Comparison of ENCODE assay signal across 13 cellular contexts in genomic region chr3:23776352-23776891, GRCh38. TPM values are rescaled to one million over a fixed set of nuclear protein-coding genes. Genes with fewer than 3 reads are reported as not detected.
A peak's percentile ranks its signal among the peaks of the same experiment; 100 is the strongest.
DNase-seq lines count a peak whose midpoint lies in the region; ATAC-seq, FAIRE-seq and TF ChIP-seq lines count a peak whose summit lies in the region.
"Had no signal": no experiment of that assay in that cellular context is flagged by ENCODE, and none has a peak within 500 bp of the region (broad histone marks: within the 10 kb centered on the region; RNA-seq: fewer than 3 reads in every experiment).

No MANE protein-coding gene starts in this region.

- H3K36me3 Mint-ChIP-seq in nephron (ENCODE audit: low read depth) = no peaks in the 10 kb centered on the region

- no peak overlapping the region for H3K4me3 Mint-ChIP-seq in nephron
- H3K4me3 Mint-ChIP-seq: B cell had no signal

- no peaks in the 10 kb centered on the region for H3K79me2 ChIP-seq in HepG2 (ENCODE audit: insufficient read depth, low read length)

- no peaks in the 10 kb centered on the region for H3K9me3 ChIP-seq in HepG2 (ENCODE audit: low read length)
- no peaks in the 10 kb centered on the region for H3K9me3 ChIP-seq in right lobe of liver
- peaks cover 0 to 4% (median 0%) of the 10 kb centered on the region in 4 donors for H3K9me3 ChIP-seq in esophagus muscularis mucosa

- H3K27ac ChIP-seq in HepG2 (ENCODE audit: extremely low read length, insufficient read depth, low read length) = no peak overlapping the region
- H3K27ac ChIP-seq in right lobe of liver = no peak overlapping the region
- peak overlapping the region in 3 of 4 donors; percentile 40 to 66 (median 60) for H3K27ac ChIP-seq in esophagus muscularis mucosa (replicated peaks in 1 of 4)

- H2AFZ ChIP-seq in HepG2 (ENCODE audit: low read length) = no peak overlapping the region

- in situ Hi-C loops in HepG2 (cut with HindIII; ENCODE audit: extremely low pct_ligation_motif_present, low pct_unique_long_range_greater_than_20kb) (no loop called here), GM13977 (cut with MboI; ENCODE audit: low pct_unique_long_range_greater_than_20kb, low sequenced_read_pairs, unreplicated experiment) (no loop called here)

- H3K4me3 ChIP-seq in HepG2 (replicated peaks in 1 of 3; ENCODE audit: insufficient read depth in 1 of 3, low read depth in 2 of 3, low read length in 3 of 3) (no peak overlapping the region), right lobe of liver (no peak overlapping the region), esophagus muscularis mucosa (no peak overlapping the region)

- intact Hi-C loops in HepG2 (cut with micrococcal nuclease; ENCODE audit: unreplicated experiment) (no loop called here), right lobe of liver (cut with DNase I) (no loop called here), esophagus muscularis mucosa (cut with DNase I) (no loop called here)

- peak overlapping the region; percentile 41 to 74 (median 63) for H3K27ac Mint-ChIP-seq in nephron
- H3K27ac Mint-ChIP-seq: B cell had no signal

- no peaks in the 10 kb centered on the region for H3K36me3 ChIP-seq in HepG2 (replicated peaks in 1 of 2; ENCODE audit: control insufficient read depth in 1 of 2, insufficient read depth in 2 of 2, low read length in 2 of 2)
- H3K36me3 ChIP-seq in right lobe of liver = no peaks in the 10 kb centered on the region
- no peaks in the 10 kb centered on the region for H3K36me3 ChIP-seq in esophagus muscularis mucosa

- ATAC-seq in HepG2 (peak; percentile 46; the same call in 2 of the 3 replicates), right lobe of liver (no peak)
- ATAC-seq: HCT116 had no signal

- no peaks in the 10 kb centered on the region for H4K20me1 ChIP-seq in HepG2 (ENCODE audit: insufficient read depth, low read length)

- POLR2A ChIA-PET in HepG2 (lab: Yijun Ruan, JAX) = no interaction called here

- TF ChIP-seq POLR2A in HepG2 (IDR thresholded peaks at IDR 0.05; ENCODE audit: insufficient read depth in 1 of 2, low read depth in 2 of 2, low read length in 2 of 2) (no peak), right lobe of liver (IDR thresholded peaks at IDR 0.05) (no peak), esophagus muscularis mucosa (IDR thresholded peaks at IDR 0.05; ENCODE audit: low read depth) (no peak)

- no peak for TF ChIP-seq RAD21 in HepG2 (CRISPR knock-in tag; IDR thresholded peaks at IDR 0.05)

- CTCF ChIA-PET in HepG2 (lab: Yijun Ruan, JAX; ENCODE audit: low intra/inter-chr PET ratio, low total read pairs) = no interaction called here

- DNase-seq in HepG2 (ENCODE audit: low spot score) = no peak
- no peak for DNase-seq in right lobe of liver
- DNase-seq in esophagus muscularis mucosa (ENCODE audit: extremely low spot score) = no peak
- no peak for DNase-seq in glomerular visceral epithelial cell (ENCODE audit: extremely low spot score)
- no peak for DNase-seq in DMS53 treated with DMSO at 0.1 percent for 48 hours (lab: John Stamatoyannopoulos, UW; ENCODE audit: unreplicated experiment)
- DNase-seq in GM13977 (ENCODE audit: low spot score) = no peak
- DNase-seq in activated CD4-positive, alpha-beta T cell treated with anti-CD3 and anti-CD28 coated beads for 1 hour = no peak
- DNase-seq: amniotic stem cell, NCI-H774 had no signal

- H3K4me2 ChIP-seq in HepG2 (ENCODE audit: low read depth, low read length) = no peak overlapping the region

- H3K4me1 Mint-ChIP-seq in nephron = peaks cover 20% of the 10 kb centered on the region

- H3K27me3 ChIP-seq in HepG2 (ENCODE audit: control insufficient read depth in 1 of 2, insufficient read depth in 2 of 2, low read length in 2 of 2) (peaks cover 0 to 18% of the 10 kb centered on the region in 2 experiments; a peak in 1 of 5 replicates), right lobe of liver (no peaks in the 10 kb centered on the region), esophagus muscularis mucosa (no peaks in the 10 kb centered on the region)

- no peaks in the 10 kb centered on the region for H3K9me3 Mint-ChIP-seq in nephron

- TF ChIP-seq CTCF in HepG2 (CRISPR knock-in tag; IDR thresholded peaks at IDR 0.05) (no peak), right lobe of liver (IDR thresholded peaks at IDR 0.05) (no peak), esophagus muscularis mucosa (IDR thresholded peaks at IDR 0.05) (no peak), nephron (IDR thresholded peaks at IDR 0.05; ENCODE audit: unreplicated experiment in 3 of 3) (no peak), GM13977 (IDR thresholded peaks at IDR 0.05; ENCODE audit: extremely low read depth, insufficient read depth, missing control alignments) (no peak)

- 4% methylated on average over 6 of the region's 6 CpGs for WGBS in HepG2 (ENCODE audit: low lambda C conversion rate)
- 51% methylated on average over 4 of the region's 6 CpGs for WGBS in right lobe of liver (ENCODE audit: insufficient coverage, low coverage, low lambda C conversion rate, missing lambda C conversion rate)
- WGBS in esophagus muscularis mucosa = 46% methylated on average over 6 of the region's 6 CpGs

- FAIRE-seq in HepG2 (lab: Jason Lieb, UNC) = no peak
- FAIRE-seq: keratinocyte had no signal

- TF ChIP-seq EP300 in HepG2 (IDR thresholded peaks at IDR 0.05; ENCODE audit: low read depth in 2 of 2, low read length in 2 of 2) (no peak), HepG2 (CRISPR knock-in tag; IDR thresholded peaks at IDR 0.05; ENCODE audit: borderline replicate concordance) (no peak), esophagus muscularis mucosa (IDR thresholded peaks at IDR 0.05) (no peak)

- no TSS peak for BruUV-seq in HepG2 (replicated peaks; lab: Mats Ljungman, UMichigan)

- H3K9ac ChIP-seq in HepG2 (ENCODE audit: insufficient read depth, low read depth, low read length) = no peak overlapping the region

- no peaks in the 10 kb centered on the region for H3K27me3 Mint-ChIP-seq in nephron (ENCODE audit: low read depth)
- H3K27me3 Mint-ChIP-seq: B cell had no signal

- no peaks in the 10 kb centered on the region for H3K4me1 ChIP-seq in HepG2 (ENCODE audit: insufficient read depth, low read length)
- H3K4me1 ChIP-seq in right lobe of liver = no peaks in the 10 kb centered on the region
- H3K4me1 ChIP-seq in esophagus muscularis mucosa = peaks cover 3 to 6% (median 6%) of the 10 kb centered on the region in 4 donors

TF ChIP-seq in HepG2, 621 proteins besides CTCF, POLR2A, EP300 and RAD21:
- TF ChIP-seq ZNF577 (CRISPR knock-in tag; IDR thresholded peaks at IDR 0.05; ENCODE audit: borderline replicate concordance, low read depth) = no peak
- TF ChIP-seq ZFP90 (CRISPR knock-in tag; IDR thresholded peaks at IDR 0.05; ENCODE audit: borderline replicate concordance) = no peak
- TF ChIP-seq ELK4 (CRISPR knock-in tag; IDR thresholded peaks at IDR 0.05; ENCODE audit: borderline replicate concordance) = no peak
- no peak for TF ChIP-seq ZNF766 (CRISPR knock-in tag; IDR thresholded peaks at IDR 0.05; ENCODE audit: borderline replicate concordance)
- no peak for TF ChIP-seq ZNF75D (CRISPR knock-in tag; IDR thresholded peaks at IDR 0.05; ENCODE audit: borderline replicate concordance)
- TF ChIP-seq NR2C2 (CRISPR knock-in tag; IDR thresholded peaks at IDR 0.05; ENCODE audit: borderline replicate concordance) = no peak
- no peak for TF ChIP-seq ZNF746 (CRISPR knock-in tag; IDR thresholded peaks at IDR 0.05)
- no peak for TF ChIP-seq GATA4 (IDR thresholded peaks at IDR 0.05; ENCODE audit: borderline replicate concordance, low read depth)
- no peak for TF ChIP-seq ZNF83 (CRISPR knock-in tag; IDR thresholded peaks at IDR 0.05; ENCODE audit: borderline replicate concordance)

RNA-seq across cellular contexts. Expression of gene UBE2E1, which starts 29.3 kb away (rescaled TPM):
- total RNA-seq in HepG2 (2016; rRNA removed; fragmentation: Illumina TruSeq; extraction: Trizol) = 61.8 and 82.6 TPM in 2 replicates
- 27.8 and 29.8 TPM in 2 replicates for total RNA-seq in HepG2 (2016; cell fraction: cytosol; rRNA removed; fragmentation: Illumina TruSeq; extraction: Trizol; ENCODE audit: low read depth)
- total RNA-seq in HepG2 (2016; cell fraction: insoluble cytoplasmic fraction; rRNA removed; fragmentation: Illumina TruSeq; extraction: Trizol) = 56.6 and 91.5 TPM in 2 replicates
- 51.7 and 51.8 TPM in 2 replicates for total RNA-seq in HepG2 (2016; cell fraction: membrane; rRNA removed; fragmentation: Illumina TruSeq; extraction: Trizol)
- total RNA-seq in HepG2 (2016; cell fraction: nucleus; rRNA removed; fragmentation: Illumina TruSeq; extraction: Trizol) = 40.2 and 43.9 TPM in 2 replicates
- 55.4 and 56.2 TPM in 2 replicates for polyA plus RNA-seq in HepG2 (2011; rRNA removed)
- polyA plus RNA-seq in HepG2 (2011; cell fraction: cytosol; rRNA removed) = 25.3 and 41.0 TPM in 2 replicates
- 24.4 and 30.9 TPM in 2 replicates for polyA plus RNA-seq in HepG2 (2011; cell fraction: nucleus; rRNA removed)
- polyA plus RNA-seq in HepG2 (2012) = 65.9 and 73.0 TPM in 2 replicates
- polyA plus RNA-seq in HepG2 (2016; cell fraction: cytosol; fragmentation: Illumina TruSeq; extraction: Trizol; ENCODE audit: low read depth) = 40.2 and 48.2 TPM in 2 replicates
- polyA plus RNA-seq in HepG2 (2016; cell fraction: insoluble cytoplasmic fraction; fragmentation: Illumina TruSeq; extraction: Trizol; ENCODE audit: low read depth) = 112 and 129 TPM in 2 replicates
- 57.7 and 60.5 TPM in 2 replicates for polyA plus RNA-seq in HepG2 (2016; cell fraction: membrane; fragmentation: Illumina TruSeq; extraction: Trizol; ENCODE audit: low read depth)
- 73.6 and 78.6 TPM in 2 replicates for polyA plus RNA-seq in HepG2 (2016; cell fraction: nucleus; fragmentation: Illumina TruSeq; extraction: Trizol; ENCODE audit: insufficient read depth, low read depth)
- 26.6 and 37.3 TPM in 2 replicates for polyA minus RNA-seq in HepG2 (2011; rRNA and poly(A)+ RNA removed; ENCODE audit: low replicate concordance)
- 24.6 and 36.0 TPM in 2 replicates for polyA minus RNA-seq in HepG2 (2011; cell fraction: cytosol; rRNA and poly(A)+ RNA removed)
- polyA minus RNA-seq in HepG2 (2011; cell fraction: nucleus; rRNA and poly(A)+ RNA removed) = 47.8 and 70.1 TPM in 2 replicates
- total RNA-seq in right lobe of liver = 10 to 100 TPM; 20.8 to 40.4 (median 29.7) TPM
- total RNA-seq in esophagus muscularis mucosa = 100 to 1,000 TPM in 3 of 4 donors, 10 to 100 TPM in 1; 82.4 to 126 (median 115) TPM

Comparison
In these comparisons a context has a peak if more than half of its experiments do, and no peak if none do; other contexts are left out.
1. H3K27ac ChIP-seq: peak in esophagus muscularis mucosa (3 of 4); none in HepG2 (single experiment) and right lobe of liver (0 of 3).